In the genomic region with DNA sequence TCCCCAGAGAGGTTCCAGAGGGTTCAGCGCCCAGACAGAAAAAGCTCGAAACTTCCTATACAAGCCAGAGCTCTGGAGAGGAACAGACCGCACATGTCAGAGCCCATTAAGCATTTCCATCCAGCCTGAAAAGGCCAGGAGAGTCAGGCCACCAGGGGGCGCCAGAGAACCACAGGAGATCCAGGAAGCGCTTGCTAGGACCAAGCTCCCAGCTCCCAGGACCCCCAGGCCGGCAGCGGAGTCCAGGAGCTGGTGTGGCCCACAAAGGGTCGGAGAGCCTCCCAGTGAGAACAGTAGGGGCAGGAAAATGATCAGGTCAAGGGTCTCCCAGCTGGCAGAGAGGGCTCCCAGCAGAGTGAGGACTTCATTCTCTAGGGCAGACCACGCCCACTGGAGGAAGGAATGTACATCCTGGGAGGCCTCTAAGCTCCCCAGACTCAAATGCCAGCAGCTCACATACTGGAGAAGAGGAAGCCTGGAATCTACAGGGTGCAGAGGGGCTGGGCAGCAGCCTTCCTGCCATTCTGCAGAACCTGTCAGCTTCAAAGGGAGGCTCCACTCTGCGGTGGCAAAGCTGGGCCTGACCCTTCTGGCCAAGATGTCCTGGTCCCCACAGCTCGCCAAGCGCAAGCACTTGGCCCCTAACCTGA, we compare ENCODE assay signal across 1 cellular context.
TF ChIP-seq lines count a peak whose summit lies in the region.

No MANE protein-coding gene starts in this region.

TF ChIP-seq in WTC11, 78 proteins besides CTCF, POLR2A, EP300 and RAD21 (continued from another document):
- TF ChIP-seq, protein P1, sequence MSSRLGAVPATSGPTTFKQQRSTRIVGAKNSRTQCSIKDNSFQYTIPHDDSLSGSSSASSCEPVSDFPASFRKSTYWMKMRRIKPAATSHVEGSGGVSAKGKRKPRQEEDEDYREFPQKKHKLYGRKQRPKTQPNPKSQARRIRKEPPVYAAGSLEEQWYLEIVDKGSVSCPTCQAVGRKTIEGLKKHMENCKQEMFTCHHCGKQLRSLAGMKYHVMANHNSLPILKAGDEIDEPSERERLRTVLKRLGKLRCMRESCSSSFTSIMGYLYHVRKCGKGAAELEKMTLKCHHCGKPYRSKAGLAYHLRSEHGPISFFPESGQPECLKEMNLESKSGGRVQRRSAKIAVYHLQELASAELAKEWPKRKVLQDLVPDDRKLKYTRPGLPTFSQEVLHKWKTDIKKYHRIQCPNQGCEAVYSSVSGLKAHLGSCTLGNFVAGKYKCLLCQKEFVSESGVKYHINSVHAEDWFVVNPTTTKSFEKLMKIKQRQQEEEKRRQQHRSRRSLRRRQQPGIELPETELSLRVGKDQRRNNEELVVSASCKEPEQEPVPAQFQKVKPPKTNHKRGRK (CRISPR knock-in tag; IDR thresholded peaks at IDR 0.05; ENCODE audit: borderline replicate concordance), result no peak
- TF ChIP-seq, protein P2, sequence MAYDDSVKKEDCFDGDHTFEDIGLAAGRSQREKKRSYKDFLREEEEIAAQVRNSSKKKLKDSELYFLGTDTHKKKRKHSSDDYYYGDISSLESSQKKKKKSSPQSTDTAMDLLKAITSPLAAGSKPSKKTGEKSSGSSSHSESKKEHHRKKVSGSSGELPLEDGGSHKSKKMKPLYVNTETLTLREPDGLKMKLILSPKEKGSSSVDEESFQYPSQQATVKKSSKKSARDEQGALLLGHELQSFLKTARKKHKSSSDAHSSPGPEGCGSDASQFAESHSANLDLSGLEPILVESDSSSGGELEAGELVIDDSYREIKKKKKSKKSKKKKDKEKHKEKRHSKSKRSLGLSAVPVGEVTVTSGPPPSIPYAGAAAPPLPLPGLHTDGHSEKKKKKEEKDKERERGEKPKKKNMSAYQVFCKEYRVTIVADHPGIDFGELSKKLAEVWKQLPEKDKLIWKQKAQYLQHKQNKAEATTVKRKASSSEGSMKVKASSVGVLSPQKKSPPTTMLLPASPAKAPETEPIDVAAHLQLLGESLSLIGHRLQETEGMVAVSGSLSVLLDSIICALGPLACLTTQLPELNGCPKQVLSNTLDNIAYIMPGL (CRISPR knock-in tag; IDR thresholded peaks at IDR 0.05), result 0 out of 2 replicates have a peak, but pooled peaks have one; percentile 58
- TF ChIP-seq ETV6 (CRISPR knock-in tag; IDR thresholded peaks at IDR 0.05) (0 out of 2 replicates have a peak, but pooled peaks have one; percentile 65), GABPB1 (CRISPR knock-in tag; IDR thresholded peaks at IDR 0.05) (0 out of 2 replicates have a peak, but pooled peaks have one; percentile 12), TEAD1 (CRISPR knock-in tag; IDR thresholded peaks at IDR 0.05) (peak; percentile 89; the same call in 1 of the 2 replicates), ZNF423 (CRISPR knock-in tag; IDR thresholded peaks at IDR 0.05) (peak; percentile 76), ZNF263 (CRISPR knock-in tag; IDR thresholded peaks at IDR 0.05; ENCODE audit: low read depth) (no peak), NFE2L1 (CRISPR knock-in tag; IDR thresholded peaks at IDR 0.05) (no peak)
- TF ChIP-seq, protein P3, sequence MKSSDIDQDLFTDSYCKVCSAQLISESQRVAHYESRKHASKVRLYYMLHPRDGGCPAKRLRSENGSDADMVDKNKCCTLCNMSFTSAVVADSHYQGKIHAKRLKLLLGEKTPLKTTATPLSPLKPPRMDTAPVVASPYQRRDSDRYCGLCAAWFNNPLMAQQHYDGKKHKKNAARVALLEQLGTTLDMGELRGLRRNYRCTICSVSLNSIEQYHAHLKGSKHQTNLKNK (CRISPR knock-in tag; IDR thresholded peaks at IDR 0.05), result no peak
TF ChIP-seq in WTC11: peak in this region for 7.
